ENCODE assay signal across 8 cellular contexts in the genomic region with DNA sequence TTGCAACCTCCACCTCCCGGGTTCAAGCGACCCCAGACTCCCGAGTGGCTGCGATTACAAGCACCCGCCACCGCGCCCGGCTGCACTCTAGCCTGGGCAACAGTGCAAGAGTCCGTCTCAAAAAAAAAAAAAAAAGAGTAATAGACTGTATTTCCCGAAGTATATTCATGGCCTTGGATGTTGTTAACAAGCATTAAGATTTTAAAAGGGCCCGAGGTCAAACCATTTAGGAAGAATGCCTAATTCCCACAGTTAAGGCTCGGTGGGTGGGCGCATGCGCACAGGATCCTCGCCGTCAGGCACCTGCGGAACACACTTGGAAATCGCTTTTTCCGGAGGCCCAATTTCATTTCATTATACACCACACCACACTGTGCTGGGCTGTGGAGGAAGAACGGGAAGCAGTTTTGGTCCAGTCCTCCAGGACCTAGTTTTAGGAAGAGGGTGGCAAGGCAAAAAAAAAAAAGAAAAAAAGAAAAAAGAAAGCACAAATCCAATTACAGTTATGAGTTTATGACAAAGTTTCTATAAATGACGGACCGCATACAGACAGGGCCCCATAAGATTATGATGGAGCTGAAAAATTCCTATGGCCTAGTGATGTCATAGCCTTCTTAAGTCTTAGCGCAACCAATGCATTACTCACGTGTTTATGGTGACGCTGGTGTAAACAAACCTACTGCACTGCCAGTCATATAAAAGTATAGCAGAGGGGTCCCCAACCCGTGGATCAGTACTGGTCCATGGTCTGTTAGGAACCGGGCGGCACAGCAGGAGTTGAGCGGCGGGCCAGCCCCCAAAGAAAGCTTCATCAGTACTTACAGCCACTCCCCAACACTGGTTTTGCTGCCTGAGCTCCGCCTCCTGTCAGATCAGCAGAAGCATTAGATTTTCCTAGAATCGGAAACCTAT. TPM values are rescaled to one million over a fixed set of nuclear protein-coding genes. Genes with fewer than 3 reads are reported as not detected.
A peak's percentile ranks its signal among the peaks of the same experiment; 100 is the strongest.
DNase-seq lines count a peak whose midpoint lies in the region; ATAC-seq and TF ChIP-seq lines count a peak whose summit lies in the region.

No MANE protein-coding gene starts in this region.

- no peak for TF ChIP-seq CTCF in ascending aorta (IDR thresholded peaks at IDR 0.05)

- no peaks in the 10 kb centered on the region for H3K4me1 ChIP-seq in ascending aorta
- H3K4me1 ChIP-seq in iPS-15b (ENCODE audit: control insufficient read depth, insufficient read depth, low read length): peaks cover 4% of the 10 kb centered on the region

- intact Hi-C loops in ascending aorta (cut with DNase I): no loop called here

- H3K9ac ChIP-seq in iPS-15b (ENCODE audit: low read depth, low read length): no peak overlapping the region

- H3K36me3 ChIP-seq in ascending aorta (no peaks in the 10 kb centered on the region), iPS-15b (ENCODE audit: control insufficient read depth, insufficient read depth, low read length) (no peaks in the 10 kb centered on the region)

- no peaks in the 10 kb centered on the region for H3K27me3 ChIP-seq in ascending aorta
- peaks cover 14% of the 10 kb centered on the region for H3K27me3 ChIP-seq in iPS-15b (ENCODE audit: control insufficient read depth, insufficient read depth, low read length)

- H3K4me3 ChIP-seq in ascending aorta (peak overlapping the region; percentile 55 to 66), iPS-15b (ENCODE audit: low read depth, low read length) (peak overlapping the region; percentile 42), skeletal muscle cell (ENCODE audit: low read depth, low read length) (peak overlapping the region; percentile 37)

- peak; percentile 62 to 65 for DNase-seq in NCI-H2081 (lab: John Stamatoyannopoulos, UW)
- DNase-seq in NCI-H2081 treated with DMSO at 0.1 percent for 48 hours (lab: John Stamatoyannopoulos, UW): no peak
- DNase-seq in NCI-H345 treated with DMSO at 0.1 percent for 48 hours (lab: John Stamatoyannopoulos, UW; ENCODE audit: unreplicated experiment): peak; percentile 29
- DNase-seq in ascending aorta (ENCODE audit: low spot score in 2 of 2): no peak
- DNase-seq in skeletal muscle cell (ENCODE audit: low read depth): no peak
- no peak for DNase-seq in HT-29 (ENCODE audit: low spot score)

- ATAC-seq in HG03045 (IDR thresholded peaks at IDR 0.05; ENCODE audit: unreplicated experiment): no peak

- H3K27ac ChIP-seq in ascending aorta: no peak overlapping the region

- no peaks in the 10 kb centered on the region for H3K9me3 ChIP-seq in ascending aorta
- no peaks in the 10 kb centered on the region for H3K9me3 ChIP-seq in iPS-15b (ENCODE audit: control insufficient read depth, insufficient read depth, low read length)

RNA-seq across cellular contexts. Expression of a gene that starts 38.2 kb away (rescaled TPM):
- 214 TPM for total RNA-seq in ascending aorta
- total RNA-seq in HT-29 (2014; rRNA removed; shearing (Covaris generic)): 275 and 298 TPM in 2 replicates

Comparison
In these comparisons a context has a peak if more than half of its experiments do, and no peak if none do; other contexts are left out.
1. DNase-seq: peak in NCI-H2081 (2 of 2) and NCI-H345 treated with DMSO at 0.1 percent for 48 hours (single experiment); none in NCI-H2081 treated with DMSO at 0.1 percent for 48 hours (single experiment), ascending aorta (0 of 2), skeletal muscle cell (single experiment) and HT-29 (single experiment).
2. Peak in every context shown above with its lines, with median percentiles within 50 percentile points of each other: H3K4me3 ChIP-seq.